ENCODE assay signal across 1 cellular context in genomic region chr9:92738661-92739081, GRCh38.
TF ChIP-seq lines count a peak whose summit lies in the region.

No MANE protein-coding gene starts in this region.

TF ChIP-seq in IMR-90, 13 proteins besides CTCF, POLR2A, EP300 and RAD21 (continued from another document):
- TF ChIP-seq, protein P1, sequence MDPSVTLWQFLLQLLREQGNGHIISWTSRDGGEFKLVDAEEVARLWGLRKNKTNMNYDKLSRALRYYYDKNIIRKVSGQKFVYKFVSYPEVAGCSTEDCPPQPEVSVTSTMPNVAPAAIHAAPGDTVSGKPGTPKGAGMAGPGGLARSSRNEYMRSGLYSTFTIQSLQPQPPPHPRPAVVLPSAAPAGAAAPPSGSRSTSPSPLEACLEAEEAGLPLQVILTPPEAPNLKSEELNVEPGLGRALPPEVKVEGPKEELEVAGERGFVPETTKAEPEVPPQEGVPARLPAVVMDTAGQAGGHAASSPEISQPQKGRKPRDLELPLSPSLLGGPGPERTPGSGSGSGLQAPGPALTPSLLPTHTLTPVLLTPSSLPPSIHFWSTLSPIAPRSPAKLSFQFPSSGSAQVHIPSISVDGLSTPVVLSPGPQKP (IDR thresholded peaks at IDR 0.05; ENCODE audit: borderline replicate concordance, low read depth, low read length) = no peak
- TF ChIP-seq FOS (IDR thresholded peaks at IDR 0.05; ENCODE audit: low read depth, low read length) (no peak), MXI1 (IDR thresholded peaks at IDR 0.05; ENCODE audit: borderline replicate concordance, low read depth, low read length) (no peak), MAZ (IDR thresholded peaks at IDR 0.05; ENCODE audit: borderline replicate concordance, low read depth, low read length) (no peak), RFX5 (IDR thresholded peaks at IDR 0.05; ENCODE audit: low read depth, low read length) (no peak), CHD1 (IDR thresholded peaks at IDR 0.05; ENCODE audit: low read depth, low read length) (no peak), SMC3 (IDR thresholded peaks at IDR 0.05; ENCODE audit: low read depth, low read length) (no peak), BHLHE40 (IDR thresholded peaks at IDR 0.05; ENCODE audit: low read depth, low read length) (no peak), USF2 (IDR thresholded peaks at IDR 0.05; ENCODE audit: low read depth, low read length) (no peak), CEBPB (IDR thresholded peaks at IDR 0.05; ENCODE audit: low read depth, low read length) (no peak)
